ENCODE assay signal across 24 cellular contexts in genomic region chr21:39654951-39655350, GRCh38. TPM values are rescaled to one million over a fixed set of nuclear protein-coding genes. Genes with fewer than 3 reads are reported as not detected.
"Had no signal": no experiment of that assay in that cellular context is flagged by ENCODE, and none has a peak within 500 bp of the region (broad histone marks: within the 10 kb centered on the region; RNA-seq: fewer than 3 reads in every experiment).

No MANE protein-coding gene starts in this region.

- H3K27ac ChIP-seq: SK-N-MC had no signal

- FAIRE-seq: TTC549 had no signal

- ATAC-seq: activated T-cell treated with anti-CD3 and anti-CD28 coated beads, Interleukin-2, amount 50 U/mL, for 4 hours; activated T-helper 17 cell treated with anti-CD3 and anti-CD28 coated beads, Interleukin-2, amount 50 U/mL, for 72 hours; T-cell had no signal

- DNase-seq: activated CD4-positive, alpha-beta memory T cell treated with anti-CD3 and anti-CD28 coated beads for 36 hours; activated CD4-positive, alpha-beta T cell treated with anti-CD3 and anti-CD28 coated beads, Interleukin-2, amount 10 ng/mL, durations not matched to agents 7 days and 5 days; activated CD4-positive, CD25-positive, alpha-beta regulatory T cell; activated CD8-positive, alpha-beta memory T cell treated with anti-CD3 and anti-CD28 coated beads for 24 hours; activated gamma-delta T cell; activated naive CD4-positive, alpha-beta T cell treated with anti-CD3 and anti-CD28 coated beads for 36 hours; activated T-cell treated with anti-CD3 and anti-CD28 coated beads, Interleukin-2, amount 50 U/mL, for 4 hours; MG63; MV-4-11; NCI-H1092 treated with DMSO at 0.1 percent for 48 hours; NCI-H1417 treated with DMSO at 0.1 percent for 48 hours; NCI-H1694; NCI-H2029 treated with DMSO at 0.1 percent for 48 hours; NCI-H345; NCI-H510A; NCI-H526 treated with DMSO at 0.1 percent for 48 hours; NCI-H82; T-cell; T-helper 2 cell; T1000 had no signal

- H3K27me3 ChIP-seq: MG63 had no signal

- H3K4me3 ChIP-seq: MG63, SK-N-MC had no signal

- H3K36me3 ChIP-seq: MG63 had no signal

RNA-seq across cellular contexts. Expression of gene B3GALT5, which starts 42.2 kb away (rescaled TPM):
- total RNA-seq: activated CD4-positive, alpha-beta memory T cell treated with anti-CD3 and anti-CD28 coated beads for 36 hours; activated CD4-positive, alpha-beta T cell treated with anti-CD3 and anti-CD28 coated beads, Interleukin-2, amount 10 ng/mL, durations not matched to agents 7 days and 5 days; activated naive CD4-positive, alpha-beta T cell treated with anti-CD3 and anti-CD28 coated beads for 36 hours; OCI-LY7 had no signal
